In genomic region chr16:28492511-28492910, GRCh38 we compare ENCODE assay signal across 1 cellular context.
TF ChIP-seq lines count a peak whose summit lies in the region.

No MANE protein-coding gene starts in this region.

TF ChIP-seq in IMR-90, 13 proteins besides CTCF, POLR2A, EP300 and RAD21:
- TF ChIP-seq SMC3 (IDR thresholded peaks at IDR 0.05; ENCODE audit: low read depth, low read length) (no peak), MXI1 (IDR thresholded peaks at IDR 0.05; ENCODE audit: borderline replicate concordance, low read depth, low read length) (no peak), USF2 (IDR thresholded peaks at IDR 0.05; ENCODE audit: low read depth, low read length) (no peak), CHD1 (IDR thresholded peaks at IDR 0.05; ENCODE audit: low read depth, low read length) (no peak), NFE2L2 (IDR thresholded peaks at IDR 0.05; ENCODE audit: low read depth, low read length) (no peak), BHLHE40 (IDR thresholded peaks at IDR 0.05; ENCODE audit: low read depth, low read length) (no peak), RCOR1 (IDR thresholded peaks at IDR 0.05; ENCODE audit: insufficient replicate concordance, low read length) (no peak), FOS (IDR thresholded peaks at IDR 0.05; ENCODE audit: low read depth, low read length) (no peak), MAZ (IDR thresholded peaks at IDR 0.05; ENCODE audit: borderline replicate concordance, low read depth, low read length) (no peak), RFX5 (IDR thresholded peaks at IDR 0.05; ENCODE audit: low read depth, low read length) (no peak)
